Comparison of ENCODE assay signal across 19 cellular contexts in the genomic region with DNA sequence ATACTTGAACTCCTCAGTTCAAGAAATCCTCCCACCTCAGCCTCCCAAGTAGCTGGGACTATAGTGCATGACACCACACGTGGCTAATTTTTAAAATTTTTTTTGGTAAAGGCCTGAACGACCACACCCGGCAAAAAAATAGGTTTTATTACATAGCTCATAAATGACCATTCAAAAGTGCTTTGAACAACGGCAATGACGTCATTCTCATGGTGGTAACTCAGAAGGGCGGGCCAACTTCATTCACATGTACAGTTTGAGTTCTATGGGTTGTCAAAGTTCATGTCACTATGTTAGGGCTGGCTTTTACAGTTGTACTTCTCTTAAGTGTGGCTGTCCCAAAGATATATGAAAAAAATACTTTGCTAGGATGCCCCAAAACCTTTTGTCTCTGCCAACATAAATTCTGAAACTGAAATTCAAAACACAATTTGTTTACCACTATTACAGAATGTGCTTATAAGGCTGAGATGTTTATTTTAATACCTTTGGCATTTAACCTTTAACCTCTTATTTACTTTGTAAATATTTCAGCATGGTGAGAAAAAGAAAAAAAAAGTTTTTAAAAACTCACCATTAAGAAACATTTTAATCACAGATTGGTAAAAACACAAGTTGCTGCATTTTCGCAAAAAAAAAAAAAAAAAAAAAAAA. TPM values are rescaled to one million over a fixed set of nuclear protein-coding genes. Genes with fewer than 3 reads are reported as not detected.
DNase-seq lines count a peak whose midpoint lies in the region; ATAC-seq and TF ChIP-seq lines count a peak whose summit lies in the region.
"Had no signal": no experiment of that assay in that cellular context is flagged by ENCODE, and none has a peak within 500 bp of the region (broad histone marks: within the 10 kb centered on the region; RNA-seq: fewer than 3 reads in every experiment).

No MANE protein-coding gene starts in this region.

- H3K4ac ChIP-seq in mesendoderm (ENCODE audit: low read depth, low read length): no peak overlapping the region

- no peak overlapping the region for H3K27ac Mint-ChIP-seq in stimulated activated effector memory CD8-positive, alpha-beta T cell treated with anti-CD3 and anti-CD28 coated beads, Interleukin-12 subunit alpha, Interleukin-12 subunit beta, amount 100 ng/mL, for 72 hours
- H3K27ac Mint-ChIP-seq: brain; CD8-positive, alpha-beta memory T cell had no signal

- H3K27me3 ChIP-seq in adipocyte (replicated peaks; ENCODE audit: control insufficient read depth, insufficient read depth, low read length): no peaks in the 10 kb centered on the region
- H3K27me3 ChIP-seq in transverse colon: no peaks in the 10 kb centered on the region
- H3K27me3 ChIP-seq in mesendoderm (ENCODE audit: insufficient read depth, low read length, poor library complexity): no peaks in the 10 kb centered on the region
- H3K27me3 ChIP-seq: suprapubic skin had no signal

- H3K18ac ChIP-seq in mesendoderm (ENCODE audit: low read length): no peak overlapping the region

- ATAC-seq in left ventricle myocardium superior: peak; percentile 24
- no peak for ATAC-seq in Right ventricle myocardium superior (ENCODE audit: poor library complexity)
- no peak for ATAC-seq in HG03039 (IDR thresholded peaks at IDR 0.05; ENCODE audit: unreplicated experiment)
- no peak for ATAC-seq in stimulated activated effector memory CD8-positive, alpha-beta T cell treated with anti-CD3 and anti-CD28 coated beads, Interleukin-12 subunit alpha, Interleukin-12 subunit beta, amount 100 ng/mL, for 72 hours
- ATAC-seq: psoas muscle had no signal

- peaks cover 5% of the 10 kb centered on the region for H3K4me1 Mint-ChIP-seq in stimulated activated effector memory CD8-positive, alpha-beta T cell treated with anti-CD3 and anti-CD28 coated beads, Interleukin-12 subunit alpha, Interleukin-12 subunit beta, amount 100 ng/mL, for 72 hours

- peaks cover 33% of the 10 kb centered on the region for H3K4me1 ChIP-seq in adipocyte (ENCODE audit: control insufficient read depth, insufficient read depth, low read length)
- peaks cover 3 to 43% (median 14%) of the 10 kb centered on the region in 4 donors for H3K4me1 ChIP-seq in transverse colon
- no peaks in the 10 kb centered on the region for H3K4me1 ChIP-seq in mesendoderm (ENCODE audit: control insufficient read depth, low read depth, low read length)

- no peak overlapping the region for H2BK15ac ChIP-seq in mesendoderm (replicated peaks; ENCODE audit: low read depth)

- H3K36me3 ChIP-seq in adipocyte (ENCODE audit: control insufficient read depth, insufficient read depth, low read length, severe bottlenecking) (no peaks in the 10 kb centered on the region), transverse colon (no peaks in the 10 kb centered on the region), mesendoderm (ENCODE audit: control insufficient read depth, insufficient read depth, low read length) (no peaks in the 10 kb centered on the region)
- H3K36me3 ChIP-seq: suprapubic skin had no signal

- TF ChIP-seq POLR2A in transverse colon (IDR thresholded peaks at IDR 0.05): no peak

- H3K27ac ChIP-seq in transverse colon (peak overlapping the region in 3 of 4 donors; percentile 21 to 37 (median 36)), mesendoderm (ENCODE audit: low read depth, low read length) (no peak overlapping the region)
- H3K27ac ChIP-seq: psoas muscle, suprapubic skin had no signal

- H3K4me2 ChIP-seq in mesendoderm (ENCODE audit: low read length): no peak overlapping the region

- peaks cover 4% of the 10 kb centered on the region for H3K79me2 ChIP-seq in mesendoderm (ENCODE audit: control insufficient read depth, insufficient read depth, low read length)

- no peak overlapping the region for H2BK5ac ChIP-seq in mesendoderm (ENCODE audit: low read length)

- H4K8ac ChIP-seq in mesendoderm (ENCODE audit: low read depth, low read length): no peak overlapping the region

- TF ChIP-seq CTCF in transverse colon (IDR thresholded peaks at IDR 0.05): no peak

- TF ChIP-seq EP300 in transverse colon (IDR thresholded peaks at IDR 0.05; ENCODE audit: low read depth): no peak

- DNase-seq in left ventricle myocardium superior (no peak), Right ventricle myocardium superior (no peak), adipocyte (ENCODE audit: low read depth) (no peak), foreskin melanocyte (peak; percentile 41), transverse colon (peak; percentile 31), mesendoderm (no peak)
- no peak for DNase-seq in stimulated activated effector memory CD8-positive, alpha-beta T cell treated with anti-CD3 and anti-CD28 coated beads, Interleukin-12 subunit alpha, Interleukin-12 subunit beta, amount 100 ng/mL, for 72 hours (ENCODE audit: low spot score in 2 of 2)
- DNase-seq: activated CD4-positive, CD25-positive, alpha-beta regulatory T cell; CD8-positive, alpha-beta memory T cell; effector memory CD4-positive, alpha-beta T cell; GF-D8; NCI-H1694 treated with DMSO at 0.1 percent for 48 hours; NCI-H510A; psoas muscle; stimulated activated CD4-positive, alpha-beta T cell treated with anti-CD3 and anti-CD28 coated beads, Interleukin-1b, Interleukin-23, amount 100 ng/mL, for 48 hours; T-helper 1 cell had no signal

- no peak overlapping the region for H3K4me3 ChIP-seq in adipocyte (ENCODE audit: low read length)
- H3K4me3 ChIP-seq in transverse colon: no peak overlapping the region
- H3K4me3 ChIP-seq in mesendoderm (ENCODE audit: low read length): no peak overlapping the region
- H3K4me3 ChIP-seq: psoas muscle, suprapubic skin had no signal

- H3K9ac ChIP-seq in adipocyte (ENCODE audit: low read length) (peak overlapping the region; percentile 36), mesendoderm (ENCODE audit: low read length) (no peak overlapping the region)

- WGBS in transverse colon (ENCODE audit: low coverage in 1 of 2), 2 donors: 38 to 51% methylated on average over 5 to 7 of the region's 7 CpGs
- no CpG with 5 or more reads among the region's 7 CpGs for WGBS in mesendoderm (ENCODE audit: extremely low coverage, insufficient coverage, low lambda C conversion rate)

- no peak overlapping the region for H3K4me3 Mint-ChIP-seq in stimulated activated effector memory CD8-positive, alpha-beta T cell treated with anti-CD3 and anti-CD28 coated beads, Interleukin-12 subunit alpha, Interleukin-12 subunit beta, amount 100 ng/mL, for 72 hours
- H3K4me3 Mint-ChIP-seq: CD8-positive, alpha-beta memory T cell had no signal

- H2BK120ac ChIP-seq in mesendoderm (ENCODE audit: low read depth, low read length): no peak overlapping the region

- H3K23ac ChIP-seq in mesendoderm (ENCODE audit: low read length): no peak overlapping the region

- no peak overlapping the region for H3K56ac ChIP-seq in mesendoderm (ENCODE audit: low read length)

- no peak overlapping the region for H4K5ac ChIP-seq in mesendoderm (ENCODE audit: low read length)

- no peaks in the 10 kb centered on the region for H3K9me3 Mint-ChIP-seq in stimulated activated effector memory CD8-positive, alpha-beta T cell treated with anti-CD3 and anti-CD28 coated beads, Interleukin-12 subunit alpha, Interleukin-12 subunit beta, amount 100 ng/mL, for 72 hours

- H3K9me3 ChIP-seq in adipocyte (ENCODE audit: control insufficient read depth, low read length) (no peaks in the 10 kb centered on the region), transverse colon (no peaks in the 10 kb centered on the region)
- H3K9me3 ChIP-seq: psoas muscle, suprapubic skin had no signal

- intact Hi-C loops in left ventricle myocardium superior (cut with micrococcal nuclease) (no loop called here), Right ventricle myocardium superior (cut with DNase I) (no loop called here), transverse colon (cut with DNase I; ENCODE audit: low total_unique reads) (no loop called here)

- H2AK5ac ChIP-seq in mesendoderm (ENCODE audit: low read length): no peak overlapping the region

- in situ Hi-C loops in transverse colon (cut with MboI; ENCODE audit: low pct_ligation_motif_present in 1 of 4, low pct_unique_long_range_greater_than_20kb in 1 of 4, low sequenced_read_pairs in 3 of 4): no loop called here

- H3K36me3 Mint-ChIP-seq in stimulated activated effector memory CD8-positive, alpha-beta T cell treated with anti-CD3 and anti-CD28 coated beads, Interleukin-12 subunit alpha, Interleukin-12 subunit beta, amount 100 ng/mL, for 72 hours: peaks cover 5% of the 10 kb centered on the region
- H3K36me3 Mint-ChIP-seq: brain had no signal

- peaks cover 6% of the 10 kb centered on the region for H3K79me1 ChIP-seq in mesendoderm (ENCODE audit: low read length)

RNA-seq across cellular contexts. Expression of gene MYO1E, which starts 6.2 kb away (rescaled TPM):
- 36.4 TPM for total RNA-seq in left ventricle myocardium superior
- 29.9 TPM for total RNA-seq in Right ventricle myocardium superior
- 100 to 1,000 TPM; 131 to 388 (median 345) TPM for total RNA-seq in transverse colon
- polyA plus RNA-seq in mesendoderm (2013, experiment 1 of 2): 36.3 TPM
- polyA plus RNA-seq in mesendoderm (2013, experiment 2 of 2): 38.1 TPM

Comparison
In these comparisons a context has a peak if more than half of its experiments do, and no peak if none do; other contexts are left out.
1. DNase-seq: peak in foreskin melanocyte (single experiment) and transverse colon (single experiment); none in left ventricle myocardium superior (single experiment), Right ventricle myocardium superior (single experiment), adipocyte (single experiment), stimulated activated effector memory CD8-positive, alpha-beta T cell treated with anti-CD3 and anti-CD28 coated beads, Interleukin-12 subunit alpha, Interleukin-12 subunit beta, amount 100 ng/mL, for 72 hours (0 of 2) and mesendoderm (single experiment).